In genomic region chr14:101917413-101918124, GRCh38 we compare ENCODE assay signal across 15 cellular contexts. TPM values are rescaled to one million over a fixed set of nuclear protein-coding genes. Genes with fewer than 3 reads are reported as not detected.
DNase-seq lines count a peak whose midpoint lies in the region; ATAC-seq and TF ChIP-seq lines count a peak whose summit lies in the region.
"Had no signal": no experiment of that assay in that cellular context is flagged by ENCODE, and none has a peak within 500 bp of the region (broad histone marks: within the 10 kb centered on the region; RNA-seq: fewer than 3 reads in every experiment).

No MANE protein-coding gene starts in this region.

- intact Hi-C loops in activated B cell treated with CpG ODN at 0.5 μM for 24 hours (cut with micrococcal nuclease) = no loop called here
- intact Hi-C loops in right cardiac atrium (cut with DNase I) = no loop called here

- H3K4me3 Mint-ChIP-seq in activated B cell treated with CpG ODN at 0.5 μM for 24 hours = no peak overlapping the region
- H3K4me3 Mint-ChIP-seq in osteocyte (ENCODE audit: unreplicated experiment) = peak overlapping the region; percentile 38

- H3K27ac Mint-ChIP-seq in activated B cell treated with CpG ODN at 0.5 μM for 24 hours (peak overlapping the region; percentile 41), osteocyte (ENCODE audit: unreplicated experiment) (peak overlapping the region; percentile 72)
- H3K27ac Mint-ChIP-seq: activated T-helper 2 cell treated with anti-CD3 and anti-CD28 coated beads, Interferon-gamma antibody, Interleukin-2, Interleukin-4, amounts not matched to agents 10 μg/mL and 5 μg/mL and 100 μg/mL, durations not matched to agents 14 hours and 24 hours and 36 hours had no signal

- H3K36me3 Mint-ChIP-seq in activated B cell treated with CpG ODN at 0.5 μM for 24 hours (ENCODE audit: low read depth) = peaks cover 78% of the 10 kb centered on the region
- H3K36me3 Mint-ChIP-seq in osteocyte (ENCODE audit: unreplicated experiment) = peaks cover 28% of the 10 kb centered on the region

- H3K27me3 Mint-ChIP-seq in activated B cell treated with CpG ODN at 0.5 μM for 24 hours (no peaks in the 10 kb centered on the region), osteocyte (ENCODE audit: unreplicated experiment) (no peaks in the 10 kb centered on the region)

- peak; percentile 12 to 56 for DNase-seq in NCI-H524 (lab: John Stamatoyannopoulos, UW)
- no peak for DNase-seq in NCI-H524 treated with DMSO at 0.1 percent for 48 hours (lab: John Stamatoyannopoulos, UW)
- DNase-seq in activated B cell treated with CpG ODN at 0.5 μM for 24 hours = no peak
- no peak for DNase-seq in right cardiac atrium
- DNase-seq in osteocyte (ENCODE audit: extremely low spot score, unreplicated experiment) = no peak
- DNase-seq in activated CD4-positive, CD25-positive, alpha-beta regulatory T cell (lab: John Stamatoyannopoulos, UW) = no peak
- DNase-seq in NCI-H1694 (lab: John Stamatoyannopoulos, UW) = no peak
- DNase-seq: central memory CD4-positive, alpha-beta T cell; NCI-H2227 treated with DMSO at 0.1 percent for 48 hours; SHP77 treated with DMSO at 0.1 percent for 48 hours; stimulated activated CD4-positive, alpha-beta T cell treated with anti-CD3 and anti-CD28 coated beads, Interleukin-4, amount 100 ng/mL, for 24 hours had no signal

- POLR2A ChIA-PET in activated B cell treated with CpG ODN at 0.5 μM for 24 hours (lab: Charles Lee) = interaction anchor here (0.6 to 0.8 kb wide), 2 partner anchors 42 to 155 kb away, joined by 3 to 6 read pairs; no protein-coding TSS in a partner anchor

- TF ChIP-seq CTCF in activated B cell treated with CpG ODN at 0.5 μM for 24 hours (IDR thresholded peaks at IDR 0.05) (no peak), osteocyte (IDR thresholded peaks at IDR 0.05) (no peak)

- H3K4me1 Mint-ChIP-seq in activated B cell treated with CpG ODN at 0.5 μM for 24 hours = peaks cover 6% of the 10 kb centered on the region
- H3K4me1 Mint-ChIP-seq in osteocyte (ENCODE audit: unreplicated experiment) = peaks cover 27% of the 10 kb centered on the region

- H3K9me3 Mint-ChIP-seq in activated B cell treated with CpG ODN at 0.5 μM for 24 hours (no peaks in the 10 kb centered on the region), osteocyte (ENCODE audit: unreplicated experiment) (no peaks in the 10 kb centered on the region)
- H3K9me3 Mint-ChIP-seq: activated T-helper 2 cell treated with anti-CD3 and anti-CD28 coated beads, Interferon-gamma antibody, Interleukin-2, Interleukin-4, amounts not matched to agents 10 μg/mL and 5 μg/mL and 100 μg/mL, durations not matched to agents 14 hours and 24 hours and 36 hours had no signal

- CTCF ChIA-PET in activated B cell treated with CpG ODN at 0.5 μM for 24 hours (lab: Charles Lee) = interaction anchor here (1.1 kb wide), 1 partner anchor 74 kb away, joined by 3 read pairs; no protein-coding TSS in a partner anchor

- ATAC-seq in activated B cell treated with CpG ODN at 0.5 μM for 24 hours (ENCODE audit: low read depth) (no peak), right cardiac atrium (peak; percentile 34 to 35), GM21825 (IDR thresholded peaks at IDR 0.05; ENCODE audit: unreplicated experiment) (no peak)

- H3K9me3 ChIP-seq in right cardiac atrium (ENCODE audit: control insufficient read depth, low read length) = no peaks in the 10 kb centered on the region

- no peak overlapping the region for H3K4me3 ChIP-seq in right cardiac atrium (ENCODE audit: low read length)

- no peaks in the 10 kb centered on the region for H3K4me1 ChIP-seq in right cardiac atrium (ENCODE audit: control insufficient read depth, insufficient read depth, low read length)

- WGBS in right cardiac atrium = 78% methylated on average over 18 of the region's 18 CpGs

- no peaks in the 10 kb centered on the region for H3K27me3 ChIP-seq in right cardiac atrium (ENCODE audit: control insufficient read depth, insufficient read depth)

- H3K27ac ChIP-seq in right cardiac atrium (ENCODE audit: low read length) = no peak overlapping the region
- H3K27ac ChIP-seq: 22Rv1, VCaP had no signal

RNA-seq across cellular contexts. Expression of gene DYNC1H1, which starts 46.8 kb away (rescaled TPM):
- 208 and 236 TPM in 2 replicates for total RNA-seq in activated B cell treated with CpG ODN at 0.5 μM for 24 hours
- total RNA-seq in right cardiac atrium = 100 to 1,000 TPM; 287 to 411 (median 341) TPM
- 188 TPM for polyA plus RNA-seq in right cardiac atrium
- total RNA-seq in osteocyte = 821 and 886 TPM in 2 replicates

Comparison
In these comparisons a context has a peak if more than half of its experiments do, and no peak if none do; other contexts are left out.
1. DNase-seq: peak in NCI-H524 (2 of 2); none in NCI-H524 treated with DMSO at 0.1 percent for 48 hours (single experiment), activated B cell treated with CpG ODN at 0.5 μM for 24 hours (single experiment), right cardiac atrium (0 of 3), osteocyte (single experiment), activated CD4-positive, CD25-positive, alpha-beta regulatory T cell (0 of 4) and NCI-H1694 (single experiment).
2. ATAC-seq: peak in right cardiac atrium (2 of 2); none in activated B cell treated with CpG ODN at 0.5 μM for 24 hours (single experiment) and GM21825 (single experiment).